In the genomic region with DNA sequence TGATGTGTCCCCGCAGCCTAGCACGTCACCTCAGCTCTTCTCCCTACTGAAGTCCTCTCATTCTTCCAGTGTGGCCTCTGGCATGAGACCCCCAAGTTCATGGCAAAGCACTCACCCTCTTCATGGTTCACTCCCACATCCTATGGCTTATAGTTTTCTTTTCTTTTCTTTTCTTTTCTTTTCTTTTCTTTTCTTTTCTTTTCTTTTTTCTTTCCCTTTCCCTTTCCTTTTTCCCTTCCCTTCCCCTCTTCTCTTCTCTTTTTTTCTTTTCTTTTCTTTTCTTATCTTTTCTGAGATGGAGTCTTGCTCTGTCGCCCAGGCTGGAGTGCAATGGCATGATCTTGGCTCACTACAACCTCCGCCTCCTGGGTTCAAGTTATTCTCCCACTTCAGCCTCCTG, we compare ENCODE assay signal across 27 cellular contexts.
"Had no signal": no experiment of that assay in that cellular context is flagged by ENCODE, and none has a peak within 500 bp of the region (broad histone marks: within the 10 kb centered on the region; RNA-seq: fewer than 3 reads in every experiment).

No MANE protein-coding gene starts in this region.

- H3K27ac ChIP-seq: colonic mucosa, coronary artery, epithelial cell of prostate, esophagus muscularis mucosa, esophagus squamous epithelium, foreskin keratinocyte, gastrocnemius medialis, gastroesophageal sphincter, heart left ventricle, heart right ventricle had no signal

- H3K27me3 ChIP-seq: colonic mucosa, foreskin keratinocyte, gastrocnemius medialis had no signal

- H3K36me3 ChIP-seq: colonic mucosa, esophagus muscularis mucosa, esophagus squamous epithelium, gastrocnemius medialis, gastroesophageal sphincter, heart left ventricle, heart right ventricle had no signal

- H3K4me3 ChIP-seq: colonic mucosa, coronary artery, dorsolateral prefrontal cortex, esophagus muscularis mucosa, esophagus squamous epithelium, gastrocnemius medialis, gastroesophageal sphincter, heart left ventricle, heart right ventricle had no signal

- H3K9me3 ChIP-seq: colonic mucosa, esophagus muscularis mucosa, esophagus squamous epithelium, gastrocnemius medialis, gastroesophageal sphincter, heart left ventricle, heart right ventricle had no signal

- FAIRE-seq: colon, endometrium, endothelial cell of umbilical vein, frontal cortex had no signal

- H3K4me1 ChIP-seq: colonic mucosa, esophagus muscularis mucosa, esophagus squamous epithelium, foreskin keratinocyte, gastroesophageal sphincter, heart left ventricle, heart right ventricle had no signal

- DNase-seq: cortex of kidney; dermis blood vessel endothelial cell; dorsolateral prefrontal cortex; effector CD4-positive, alpha-beta T cell; effector CD8-positive, alpha-beta T cell; effector memory CD4-positive, alpha-beta T cell; effector memory CD8-positive, alpha-beta T cell; erythroblast; esophagus squamous epithelium; foreskin fibroblast; foreskin keratinocyte; foreskin melanocyte; glutamatergic neuron; head of caudate nucleus; heart left ventricle; heart right ventricle had no signal

- ATAC-seq: effector memory CD8-positive, alpha-beta T cell; esophagus mucosa; foreskin keratinocyte; gastroesophageal sphincter; heart left ventricle; heart right ventricle had no signal
